ENCODE assay signal across 21 cellular contexts in genomic region chr1:220796530-220796929, GRCh38. TPM values are rescaled to one million over a fixed set of nuclear protein-coding genes. Genes with fewer than 3 reads are reported as not detected.
"Had no signal": no experiment of that assay in that cellular context is flagged by ENCODE, and none has a peak within 500 bp of the region (broad histone marks: within the 10 kb centered on the region; RNA-seq: fewer than 3 reads in every experiment).

No MANE protein-coding gene starts in this region.

- H3K27me3 ChIP-seq: heart left ventricle, ovary, testis, upper lobe of left lung had no signal

- H3K4me1 Mint-ChIP-seq: activated CD4-positive, alpha-beta memory T cell treated with anti-CD3 and anti-CD28 coated beads, Interleukin-2, amount 10 ng/mL, durations not matched to agents 7 days and 5 days; activated CD4-positive, alpha-beta T cell treated with anti-CD3 and anti-CD28 coated beads, Interleukin-2, amount 10 ng/mL, durations not matched to agents 24 days and 14 days; activated naive CD8-positive, alpha-beta T cell treated with anti-CD3 and anti-CD28 coated beads, Interleukin-2, amount 50 U/mL, for 24 hours; natural killer cell; stimulated activated memory B cell treated with anti-CD40 and anti-IgM and Interleukin-4, amounts not matched to agents 10 μg/mL and 1 μg/mL and 100 μg/mL, for 72 hours had no signal

- H3K27ac ChIP-seq: epithelial cell of prostate, ovary, prostate gland, skin epidermis, testis, upper lobe of left lung had no signal

- H3K4me3 Mint-ChIP-seq: activated CD4-positive, alpha-beta memory T cell treated with anti-CD3 and anti-CD28 coated beads, Interleukin-2, amount 10 ng/mL, durations not matched to agents 7 days and 5 days; activated CD4-positive, alpha-beta T cell treated with anti-CD3 and anti-CD28 coated beads, Interleukin-2, amount 10 ng/mL, durations not matched to agents 24 days and 14 days; activated naive CD8-positive, alpha-beta T cell treated with anti-CD3 and anti-CD28 coated beads, Interleukin-2, amount 50 U/mL, for 24 hours; activated T-helper 1 cell treated with anti-CD3 and anti-CD28 coated beads, Interleukin-12 subunit alpha, Interleukin-12 subunit beta, Interleukin-2, Interleukin-4 antibody, amounts not matched to agents 30 ng/mL and 10 ng/mL and 1 ng/mL, durations not matched to agents 14 hours and 24 hours and 36 hours; natural killer cell; stimulated activated memory B cell treated with anti-CD40 and anti-IgM and Interleukin-4, amounts not matched to agents 10 μg/mL and 1 μg/mL and 100 μg/mL, for 72 hours had no signal

- ATAC-seq: activated CD4-positive, CD25-positive, alpha-beta regulatory T cell treated with anti-CD3 and anti-CD28 coated beads, Interleukin-2, amount 50 U/mL, for 24 hours; activated naive CD8-positive, alpha-beta T cell treated with anti-CD3 and anti-CD28 coated beads, Interleukin-2, amount 50 U/mL, for 24 hours; left cardiac atrium; natural killer cell; stimulated activated memory B cell treated with anti-CD40 and anti-IgM and Interleukin-4, amounts not matched to agents 10 μg/mL and 1 μg/mL and 100 μg/mL, for 72 hours had no signal

- H3K36me3 ChIP-seq: ovary, prostate gland had no signal

- H3K4me1 ChIP-seq: testis had no signal

- H3K27ac Mint-ChIP-seq: activated CD4-positive, alpha-beta memory T cell treated with anti-CD3 and anti-CD28 coated beads, Interleukin-2, amount 10 ng/mL, durations not matched to agents 7 days and 5 days; activated CD4-positive, alpha-beta T cell treated with anti-CD3 and anti-CD28 coated beads, Interleukin-2, amount 10 ng/mL, durations not matched to agents 24 days and 14 days; activated naive CD8-positive, alpha-beta T cell treated with anti-CD3 and anti-CD28 coated beads, Interleukin-2, amount 50 U/mL, for 24 hours; activated T-helper 1 cell treated with anti-CD3 and anti-CD28 coated beads, Interleukin-12 subunit alpha, Interleukin-12 subunit beta, Interleukin-2, Interleukin-4 antibody, amounts not matched to agents 30 ng/mL and 10 ng/mL and 1 ng/mL, durations not matched to agents 14 hours and 24 hours and 36 hours; natural killer cell; stimulated activated memory B cell treated with anti-CD40 and anti-IgM and Interleukin-4, amounts not matched to agents 10 μg/mL and 1 μg/mL and 100 μg/mL, for 72 hours had no signal

- H3K4me3 ChIP-seq: heart left ventricle, lung, ovary, prostate gland, skin epidermis, testis, upper lobe of left lung had no signal

- H3K36me3 Mint-ChIP-seq: natural killer cell; stimulated activated memory B cell treated with anti-CD40 and anti-IgM and Interleukin-4, amounts not matched to agents 10 μg/mL and 1 μg/mL and 100 μg/mL, for 72 hours had no signal

- H3K9me3 ChIP-seq: heart left ventricle, ovary, prostate gland, testis, upper lobe of left lung had no signal

- H3K27me3 Mint-ChIP-seq: stimulated activated memory B cell treated with anti-CD40 and anti-IgM and Interleukin-4, amounts not matched to agents 10 μg/mL and 1 μg/mL and 100 μg/mL, for 72 hours had no signal

- DNase-seq: activated CD4-positive, alpha-beta memory T cell treated with anti-CD3 and anti-CD28 coated beads, Interleukin-2, amount 10 ng/mL, durations not matched to agents 7 days and 5 days; activated CD4-positive, alpha-beta T cell treated with anti-CD3 and anti-CD28 coated beads, Interleukin-2, amount 10 ng/mL, durations not matched to agents 24 days and 14 days; activated gamma-delta T cell; activated naive CD4-positive, alpha-beta T cell treated with anti-CD3 and anti-CD28 coated beads, Interleukin-2, amount 50 U/mL, for 16 hours; activated naive CD8-positive, alpha-beta T cell treated with anti-CD3 and anti-CD28 coated beads, Interleukin-2, amount 50 U/mL, for 24 hours; heart left ventricle; left cardiac atrium; natural killer cell; ovary; stimulated activated CD4-positive, alpha-beta T cell treated with anti-CD3 and anti-CD28 coated beads, Interleukin-2, amount 100 ng/mL, for 24 hours; T-helper 9 cell; testis had no signal

- H3K9me3 Mint-ChIP-seq: activated CD4-positive, alpha-beta memory T cell treated with anti-CD3 and anti-CD28 coated beads, Interleukin-2, amount 10 ng/mL, durations not matched to agents 7 days and 5 days; activated CD4-positive, alpha-beta T cell treated with anti-CD3 and anti-CD28 coated beads, Interleukin-2, amount 10 ng/mL, durations not matched to agents 24 days and 14 days; activated naive CD8-positive, alpha-beta T cell treated with anti-CD3 and anti-CD28 coated beads, Interleukin-2, amount 50 U/mL, for 24 hours; activated T-helper 1 cell treated with anti-CD3 and anti-CD28 coated beads, Interleukin-12 subunit alpha, Interleukin-12 subunit beta, Interleukin-2, Interleukin-4 antibody, amounts not matched to agents 30 ng/mL and 10 ng/mL and 1 ng/mL, durations not matched to agents 14 hours and 24 hours and 36 hours; natural killer cell; stimulated activated memory B cell treated with anti-CD40 and anti-IgM and Interleukin-4, amounts not matched to agents 10 μg/mL and 1 μg/mL and 100 μg/mL, for 72 hours had no signal

RNA-seq across cellular contexts. Expression of gene MTARC1, which starts 9.8 kb away (rescaled TPM):
- total RNA-seq: activated CD4-positive, alpha-beta memory T cell treated with anti-CD3 and anti-CD28 coated beads, Interleukin-2, amount 10 ng/mL, durations not matched to agents 7 days and 5 days; activated CD4-positive, alpha-beta T cell treated with anti-CD3 and anti-CD28 coated beads, Interleukin-2, amount 10 ng/mL, durations not matched to agents 24 days and 14 days; activated T-helper 1 cell treated with anti-CD3 and anti-CD28 coated beads, Interleukin-12 subunit alpha, Interleukin-12 subunit beta, Interleukin-2, Interleukin-4 antibody, amounts not matched to agents 30 ng/mL and 10 ng/mL and 1 ng/mL, durations not matched to agents 14 hours and 24 hours and 36 hours; T-helper 1 cell treated with Interleukin-12 subunit alpha and Interleukin-12 subunit beta and Interleukin-4 antibody, amounts not matched to agents 30 ng/mL and 1 ng/mL, for 36 hours had no signal

RNA-seq across cellular contexts. Expression of gene MTARC2, which starts 48.4 kb away (rescaled TPM):
- total RNA-seq: activated CD4-positive, alpha-beta memory T cell treated with anti-CD3 and anti-CD28 coated beads, Interleukin-2, amount 10 ng/mL, durations not matched to agents 7 days and 5 days; activated CD4-positive, alpha-beta T cell treated with anti-CD3 and anti-CD28 coated beads, Interleukin-2, amount 10 ng/mL, durations not matched to agents 24 days and 14 days; activated T-helper 1 cell treated with anti-CD3 and anti-CD28 coated beads, Interleukin-12 subunit alpha, Interleukin-12 subunit beta, Interleukin-2, Interleukin-4 antibody, amounts not matched to agents 30 ng/mL and 10 ng/mL and 1 ng/mL, durations not matched to agents 14 hours and 24 hours and 36 hours; T-helper 1 cell treated with Interleukin-12 subunit alpha and Interleukin-12 subunit beta and Interleukin-4 antibody, amounts not matched to agents 30 ng/mL and 1 ng/mL, for 36 hours had no signal
